In the genomic region with DNA sequence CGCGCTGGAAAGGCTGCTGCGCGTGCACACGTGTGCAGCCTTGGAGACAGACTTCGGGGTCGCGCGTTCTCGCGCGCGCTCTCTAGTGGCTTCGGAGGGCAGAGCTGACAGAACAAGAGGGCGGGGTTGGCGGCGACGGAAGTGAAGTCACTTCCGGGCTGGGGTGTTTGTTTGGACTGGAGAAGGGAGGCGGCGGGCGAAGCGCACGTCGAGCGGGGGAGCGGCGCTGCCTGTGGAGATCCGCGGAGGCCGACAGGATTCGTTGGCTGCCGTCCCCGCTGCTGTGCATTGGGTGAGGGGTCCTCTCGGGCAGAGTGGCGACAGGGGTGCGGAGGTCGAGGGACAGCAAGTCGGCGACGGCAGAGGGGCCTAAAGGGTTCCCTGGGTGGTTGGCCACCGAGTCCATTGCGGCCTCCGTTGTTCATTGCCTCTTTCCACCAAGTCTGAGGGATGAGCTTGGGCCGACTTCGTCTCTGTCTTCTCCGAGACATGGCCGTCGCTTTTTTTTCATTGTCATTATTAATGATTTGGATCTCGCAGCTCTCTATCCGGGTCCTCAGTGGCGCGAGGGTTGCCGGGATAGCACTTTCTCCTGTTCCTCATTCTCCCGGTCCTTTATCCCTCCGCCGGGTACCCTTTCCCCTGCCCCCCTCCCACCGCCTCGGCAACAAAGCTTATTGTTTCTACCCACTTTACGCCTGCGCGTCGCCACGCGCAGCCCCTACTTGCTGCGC, we compare ENCODE assay signal across 1 cellular context.
TF ChIP-seq lines count a peak whose summit lies in the region.

A gene with protein sequence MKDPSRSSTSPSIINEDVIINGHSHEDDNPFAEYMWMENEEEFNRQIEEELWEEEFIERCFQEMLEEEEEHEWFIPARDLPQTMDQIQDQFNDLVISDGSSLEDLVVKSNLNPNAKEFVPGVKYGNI (plus strand): TSS at position 166 of the 734 bp plus-strand sequence. CDS start 21,931 bp downstream, outside the sequence.

TF ChIP-seq in HepG2, 621 proteins besides CTCF, POLR2A, EP300 and RAD21 (continued from another document and continues in another):
- TF ChIP-seq, protein P1, sequence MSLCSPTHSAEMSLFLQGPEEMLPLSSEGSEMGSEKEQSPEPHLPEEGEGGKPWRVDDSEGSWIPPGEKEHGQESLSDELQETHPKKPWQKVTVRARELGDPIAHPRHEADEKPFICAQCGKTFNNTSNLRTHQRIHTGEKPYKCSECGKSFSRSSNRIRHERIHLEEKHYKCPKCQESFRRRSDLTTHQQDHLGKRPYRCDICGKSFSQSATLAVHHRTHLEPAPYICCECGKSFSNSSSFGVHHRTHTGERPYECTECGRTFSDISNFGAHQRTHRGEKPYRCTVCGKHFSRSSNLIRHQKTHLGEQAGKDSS (CRISPR knock-in tag; IDR thresholded peaks at IDR 0.05; ENCODE audit: borderline replicate concordance, low read depth) = peak; percentile 85
- TF ChIP-seq, protein P2, sequence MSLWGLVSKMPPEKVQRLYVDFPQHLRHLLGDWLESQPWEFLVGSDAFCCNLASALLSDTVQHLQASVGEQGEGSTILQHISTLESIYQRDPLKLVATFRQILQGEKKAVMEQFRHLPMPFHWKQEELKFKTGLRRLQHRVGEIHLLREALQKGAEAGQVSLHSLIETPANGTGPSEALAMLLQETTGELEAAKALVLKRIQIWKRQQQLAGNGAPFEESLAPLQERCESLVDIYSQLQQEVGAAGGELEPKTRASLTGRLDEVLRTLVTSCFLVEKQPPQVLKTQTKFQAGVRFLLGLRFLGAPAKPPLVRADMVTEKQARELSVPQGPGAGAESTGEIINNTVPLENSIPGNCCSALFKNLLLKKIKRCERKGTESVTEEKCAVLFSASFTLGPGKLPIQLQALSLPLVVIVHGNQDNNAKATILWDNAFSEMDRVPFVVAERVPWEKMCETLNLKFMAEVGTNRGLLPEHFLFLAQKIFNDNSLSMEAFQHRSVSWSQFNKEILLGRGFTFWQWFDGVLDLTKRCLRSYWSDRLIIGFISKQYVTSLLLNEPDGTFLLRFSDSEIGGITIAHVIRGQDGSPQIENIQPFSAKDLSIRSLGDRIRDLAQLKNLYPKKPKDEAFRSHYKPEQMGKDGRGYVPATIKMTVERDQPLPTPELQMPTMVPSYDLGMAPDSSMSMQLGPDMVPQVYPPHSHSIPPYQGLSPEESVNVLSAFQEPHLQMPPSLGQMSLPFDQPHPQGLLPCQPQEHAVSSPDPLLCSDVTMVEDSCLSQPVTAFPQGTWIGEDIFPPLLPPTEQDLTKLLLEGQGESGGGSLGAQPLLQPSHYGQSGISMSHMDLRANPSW (CRISPR knock-in tag; IDR thresholded peaks at IDR 0.05; ENCODE audit: borderline replicate concordance) = peak; percentile 57; the same call in 1 of the 2 replicates
- TF ChIP-seq NAIF1 (CRISPR knock-in tag; IDR thresholded peaks at IDR 0.05; ENCODE audit: borderline replicate concordance) (peak; percentile 73; the same call in 1 of the 2 replicates), NFE2 (CRISPR knock-in tag; IDR thresholded peaks at IDR 0.05) (no peak), JUN (CRISPR knock-in tag; IDR thresholded peaks at IDR 0.05) (peak; percentile 69), ZSCAN21 (CRISPR knock-in tag; IDR thresholded peaks at IDR 0.05; ENCODE audit: borderline replicate concordance) (peak; percentile 16; the same call in 1 of the 2 replicates), TAF15 (IDR thresholded peaks at IDR 0.05; ENCODE audit: low read depth, low read length, poor library complexity, severe bottlenecking) (peak; percentile 36), RFXANK (CRISPR knock-in tag; IDR thresholded peaks at IDR 0.05) (no peak), ZSCAN12 (CRISPR knock-in tag; IDR thresholded peaks at IDR 0.05) (no peak), ISL2 (CRISPR knock-in tag; IDR thresholded peaks at IDR 0.05) (peak; percentile 52; the same call in 1 of the 2 replicates), CC2D1A (CRISPR knock-in tag; IDR thresholded peaks at IDR 0.05) (no peak), ZNF451 (CRISPR knock-in tag; IDR thresholded peaks at IDR 0.05) (0 out of 2 replicates have a peak, but pooled peaks have one; percentile 32), ZNF83 (CRISPR knock-in tag; IDR thresholded peaks at IDR 0.05; ENCODE audit: borderline replicate concordance) (no peak), NBN (conservative IDR thresholded peaks at IDR 0.05) (no peak), STAG1 (CRISPR knock-in tag; IDR thresholded peaks at IDR 0.05) (peak; percentile 62), ZNF564 (CRISPR knock-in tag; IDR thresholded peaks at IDR 0.05) (0 out of 2 replicates have a peak, but pooled peaks have one; percentile 40), AKAP8 (CRISPR knock-in tag; IDR thresholded peaks at IDR 0.05) (peak; percentile 83; the same call in 1 of the 2 replicates), MXD4 (CRISPR knock-in tag; IDR thresholded peaks at IDR 0.05) (peak; percentile 65; the same call in 1 of the 2 replicates)
- TF ChIP-seq, protein P3, sequence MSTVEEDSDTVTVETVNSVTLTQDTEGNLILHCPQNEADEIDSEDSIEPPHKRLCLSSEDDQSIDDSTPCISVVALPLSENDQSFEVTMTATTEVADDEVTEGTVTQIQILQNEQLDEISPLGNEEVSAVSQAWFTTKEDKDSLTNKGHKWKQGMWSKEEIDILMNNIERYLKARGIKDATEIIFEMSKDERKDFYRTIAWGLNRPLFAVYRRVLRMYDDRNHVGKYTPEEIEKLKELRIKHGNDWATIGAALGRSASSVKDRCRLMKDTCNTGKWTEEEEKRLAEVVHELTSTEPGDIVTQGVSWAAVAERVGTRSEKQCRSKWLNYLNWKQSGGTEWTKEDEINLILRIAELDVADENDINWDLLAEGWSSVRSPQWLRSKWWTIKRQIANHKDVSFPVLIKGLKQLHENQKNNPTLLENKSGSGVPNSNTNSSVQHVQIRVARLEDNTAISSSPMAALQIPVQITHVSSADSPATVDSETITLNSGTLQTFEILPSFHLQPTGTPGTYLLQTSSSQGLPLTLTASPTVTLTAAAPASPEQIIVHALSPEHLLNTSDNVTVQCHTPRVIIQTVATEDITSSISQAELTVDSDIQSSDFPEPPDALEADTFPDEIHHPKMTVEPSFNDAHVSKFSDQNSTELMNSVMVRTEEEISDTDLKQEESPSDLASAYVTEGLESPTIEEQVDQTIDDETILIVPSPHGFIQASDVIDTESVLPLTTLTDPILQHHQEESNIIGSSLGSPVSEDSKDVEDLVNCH (CRISPR knock-in tag; IDR thresholded peaks at IDR 0.05) = peak; percentile 85; the same call in 1 of the 2 replicates
- TF ChIP-seq, protein P4, sequence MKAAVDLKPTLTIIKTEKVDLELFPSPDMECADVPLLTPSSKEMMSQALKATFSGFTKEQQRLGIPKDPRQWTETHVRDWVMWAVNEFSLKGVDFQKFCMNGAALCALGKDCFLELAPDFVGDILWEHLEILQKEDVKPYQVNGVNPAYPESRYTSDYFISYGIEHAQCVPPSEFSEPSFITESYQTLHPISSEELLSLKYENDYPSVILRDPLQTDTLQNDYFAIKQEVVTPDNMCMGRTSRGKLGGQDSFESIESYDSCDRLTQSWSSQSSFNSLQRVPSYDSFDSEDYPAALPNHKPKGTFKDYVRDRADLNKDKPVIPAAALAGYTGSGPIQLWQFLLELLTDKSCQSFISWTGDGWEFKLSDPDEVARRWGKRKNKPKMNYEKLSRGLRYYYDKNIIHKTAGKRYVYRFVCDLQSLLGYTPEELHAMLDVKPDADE (CRISPR knock-in tag; IDR thresholded peaks at IDR 0.05) = no peak
- TF ChIP-seq, protein P5, sequence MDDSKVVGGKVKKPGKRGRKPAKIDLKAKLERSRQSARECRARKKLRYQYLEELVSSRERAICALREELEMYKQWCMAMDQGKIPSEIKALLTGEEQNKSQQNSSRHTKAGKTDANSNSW (CRISPR knock-in tag; IDR thresholded peaks at IDR 0.05; ENCODE audit: borderline replicate concordance) = no peak
- TF ChIP-seq, protein P6, sequence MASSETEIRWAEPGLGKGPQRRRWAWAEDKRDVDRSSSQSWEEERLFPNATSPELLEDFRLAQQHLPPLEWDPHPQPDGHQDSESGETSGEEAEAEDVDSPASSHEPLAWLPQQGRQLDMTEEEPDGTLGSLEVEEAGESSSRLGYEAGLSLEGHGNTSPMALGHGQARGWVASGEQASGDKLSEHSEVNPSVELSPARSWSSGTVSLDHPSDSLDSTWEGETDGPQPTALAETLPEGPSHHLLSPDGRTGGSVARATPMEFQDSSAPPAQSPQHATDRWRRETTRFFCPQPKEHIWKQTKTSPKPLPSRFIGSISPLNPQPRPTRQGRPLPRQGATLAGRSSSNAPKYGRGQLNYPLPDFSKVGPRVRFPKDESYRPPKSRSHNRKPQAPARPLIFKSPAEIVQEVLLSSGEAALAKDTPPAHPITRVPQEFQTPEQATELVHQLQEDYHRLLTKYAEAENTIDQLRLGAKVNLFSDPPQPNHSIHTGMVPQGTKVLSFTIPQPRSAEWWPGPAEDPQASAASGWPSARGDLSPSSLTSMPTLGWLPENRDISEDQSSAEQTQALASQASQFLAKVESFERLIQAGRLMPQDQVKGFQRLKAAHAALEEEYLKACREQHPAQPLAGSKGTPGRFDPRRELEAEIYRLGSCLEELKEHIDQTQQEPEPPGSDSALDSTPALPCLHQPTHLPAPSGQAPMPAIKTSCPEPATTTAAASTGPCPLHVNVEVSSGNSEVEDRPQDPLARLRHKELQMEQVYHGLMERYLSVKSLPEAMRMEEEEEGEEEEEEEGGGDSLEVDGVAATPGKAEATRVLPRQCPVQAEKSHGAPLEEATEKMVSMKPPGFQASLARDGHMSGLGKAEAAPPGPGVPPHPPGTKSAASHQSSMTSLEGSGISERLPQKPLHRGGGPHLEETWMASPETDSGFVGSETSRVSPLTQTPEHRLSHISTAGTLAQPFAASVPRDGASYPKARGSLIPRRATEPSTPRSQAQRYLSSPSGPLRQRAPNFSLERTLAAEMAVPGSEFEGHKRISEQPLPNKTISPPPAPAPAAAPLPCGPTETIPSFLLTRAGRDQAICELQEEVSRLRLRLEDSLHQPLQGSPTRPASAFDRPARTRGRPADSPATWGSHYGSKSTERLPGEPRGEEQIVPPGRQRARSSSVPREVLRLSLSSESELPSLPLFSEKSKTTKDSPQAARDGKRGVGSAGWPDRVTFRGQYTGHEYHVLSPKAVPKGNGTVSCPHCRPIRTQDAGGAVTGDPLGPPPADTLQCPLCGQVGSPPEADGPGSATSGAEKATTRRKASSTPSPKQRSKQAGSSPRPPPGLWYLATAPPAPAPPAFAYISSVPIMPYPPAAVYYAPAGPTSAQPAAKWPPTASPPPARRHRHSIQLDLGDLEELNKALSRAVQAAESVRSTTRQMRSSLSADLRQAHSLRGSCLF (CRISPR knock-in tag; IDR thresholded peaks at IDR 0.05; ENCODE audit: borderline replicate concordance) = no peak
- TF ChIP-seq, protein P7, sequence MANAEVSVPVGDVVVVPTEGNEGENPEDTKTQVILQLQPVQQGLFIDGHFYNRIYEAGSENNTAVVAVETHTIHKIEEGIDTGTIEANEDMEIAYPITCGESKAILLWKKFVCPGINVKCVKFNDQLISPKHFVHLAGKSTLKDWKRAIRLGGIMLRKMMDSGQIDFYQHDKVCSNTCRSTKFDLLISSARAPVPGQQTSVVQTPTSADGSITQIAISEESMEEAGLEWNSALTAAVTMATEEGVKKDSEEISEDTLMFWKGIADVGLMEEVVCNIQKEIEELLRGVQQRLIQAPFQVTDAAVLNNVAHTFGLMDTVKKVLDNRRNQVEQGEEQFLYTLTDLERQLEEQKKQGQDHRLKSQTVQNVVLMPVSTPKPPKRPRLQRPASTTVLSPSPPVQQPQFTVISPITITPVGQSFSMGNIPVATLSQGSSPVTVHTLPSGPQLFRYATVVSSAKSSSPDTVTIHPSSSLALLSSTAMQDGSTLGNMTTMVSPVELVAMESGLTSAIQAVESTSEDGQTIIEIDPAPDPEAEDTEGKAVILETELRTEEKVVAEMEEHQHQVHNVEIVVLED (CRISPR knock-in tag; IDR thresholded peaks at IDR 0.05; ENCODE audit: borderline replicate concordance) = peak; percentile 70
- TF ChIP-seq, protein P8, sequence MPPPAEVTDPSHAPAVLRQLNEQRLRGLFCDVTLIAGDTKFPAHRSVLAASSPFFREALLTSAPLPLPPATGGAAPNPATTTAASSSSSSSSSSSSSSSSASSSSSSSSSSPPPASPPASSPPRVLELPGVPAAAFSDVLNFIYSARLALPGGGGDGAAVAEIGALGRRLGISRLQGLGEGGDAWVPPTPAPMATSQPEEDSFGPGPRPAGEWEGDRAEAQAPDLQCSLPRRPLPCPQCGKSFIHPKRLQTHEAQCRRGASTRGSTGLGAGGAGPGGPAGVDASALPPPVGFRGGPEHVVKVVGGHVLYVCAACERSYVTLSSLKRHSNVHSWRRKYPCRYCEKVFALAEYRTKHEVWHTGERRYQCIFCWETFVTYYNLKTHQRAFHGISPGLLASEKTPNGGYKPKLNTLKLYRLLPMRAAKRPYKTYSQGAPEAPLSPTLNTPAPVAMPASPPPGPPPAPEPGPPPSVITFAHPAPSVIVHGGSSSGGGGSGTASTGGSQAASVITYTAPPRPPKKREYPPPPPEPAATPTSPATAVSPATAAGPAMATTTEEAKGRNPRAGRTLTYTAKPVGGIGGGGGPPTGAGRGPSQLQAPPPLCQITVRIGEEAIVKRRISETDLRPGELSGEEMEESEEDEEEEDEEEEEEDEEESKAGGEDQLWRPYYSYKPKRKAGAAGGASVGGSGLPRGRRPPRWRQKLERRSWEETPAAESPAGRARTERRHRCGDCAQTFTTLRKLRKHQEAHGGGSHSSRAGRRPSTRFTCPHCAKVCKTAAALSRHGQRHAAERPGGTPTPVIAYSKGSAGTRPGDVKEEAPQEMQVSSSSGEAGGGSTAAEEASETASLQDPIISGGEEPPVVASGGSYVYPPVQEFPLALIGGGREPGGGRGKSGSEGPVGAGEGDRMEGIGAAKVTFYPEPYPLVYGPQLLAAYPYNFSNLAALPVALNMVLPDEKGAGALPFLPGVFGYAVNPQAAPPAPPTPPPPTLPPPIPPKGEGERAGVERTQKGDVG (CRISPR knock-in tag; IDR thresholded peaks at IDR 0.05; ENCODE audit: borderline replicate concordance) = 0 out of 2 replicates have a peak, but pooled peaks have one; percentile 63
- TF ChIP-seq, protein P9, sequence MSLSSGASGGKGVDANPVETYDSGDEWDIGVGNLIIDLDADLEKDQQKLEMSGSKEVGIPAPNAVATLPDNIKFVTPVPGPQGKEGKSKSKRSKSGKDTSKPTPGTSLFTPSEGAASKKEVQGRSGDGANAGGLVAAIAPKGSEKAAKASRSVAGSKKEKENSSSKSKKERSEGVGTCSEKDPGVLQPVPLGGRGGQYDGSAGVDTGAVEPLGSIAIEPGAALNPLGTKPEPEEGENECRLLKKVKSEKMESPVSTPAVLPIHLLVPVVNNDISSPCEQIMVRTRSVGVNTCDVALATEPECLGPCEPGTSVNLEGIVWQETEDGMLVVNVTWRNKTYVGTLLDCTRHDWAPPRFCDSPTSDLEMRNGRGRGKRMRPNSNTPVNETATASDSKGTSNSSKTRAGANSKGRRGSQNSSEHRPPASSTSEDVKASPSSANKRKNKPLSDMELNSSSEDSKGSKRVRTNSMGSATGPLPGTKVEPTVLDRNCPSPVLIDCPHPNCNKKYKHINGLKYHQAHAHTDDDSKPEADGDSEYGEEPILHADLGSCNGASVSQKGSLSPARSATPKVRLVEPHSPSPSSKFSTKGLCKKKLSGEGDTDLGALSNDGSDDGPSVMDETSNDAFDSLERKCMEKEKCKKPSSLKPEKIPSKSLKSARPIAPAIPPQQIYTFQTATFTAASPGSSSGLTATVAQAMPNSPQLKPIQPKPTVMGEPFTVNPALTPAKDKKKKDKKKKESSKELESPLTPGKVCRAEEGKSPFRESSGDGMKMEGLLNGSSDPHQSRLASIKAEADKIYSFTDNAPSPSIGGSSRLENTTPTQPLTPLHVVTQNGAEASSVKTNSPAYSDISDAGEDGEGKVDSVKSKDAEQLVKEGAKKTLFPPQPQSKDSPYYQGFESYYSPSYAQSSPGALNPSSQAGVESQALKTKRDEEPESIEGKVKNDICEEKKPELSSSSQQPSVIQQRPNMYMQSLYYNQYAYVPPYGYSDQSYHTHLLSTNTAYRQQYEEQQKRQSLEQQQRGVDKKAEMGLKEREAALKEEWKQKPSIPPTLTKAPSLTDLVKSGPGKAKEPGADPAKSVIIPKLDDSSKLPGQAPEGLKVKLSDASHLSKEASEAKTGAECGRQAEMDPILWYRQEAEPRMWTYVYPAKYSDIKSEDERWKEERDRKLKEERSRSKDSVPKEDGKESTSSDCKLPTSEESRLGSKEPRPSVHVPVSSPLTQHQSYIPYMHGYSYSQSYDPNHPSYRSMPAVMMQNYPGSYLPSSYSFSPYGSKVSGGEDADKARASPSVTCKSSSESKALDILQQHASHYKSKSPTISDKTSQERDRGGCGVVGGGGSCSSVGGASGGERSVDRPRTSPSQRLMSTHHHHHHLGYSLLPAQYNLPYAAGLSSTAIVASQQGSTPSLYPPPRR (CRISPR knock-in tag; IDR thresholded peaks at IDR 0.05; ENCODE audit: borderline replicate concordance) = peak; percentile 68
